8 cellular contexts compared by ENCODE assay signal in the genomic region with DNA sequence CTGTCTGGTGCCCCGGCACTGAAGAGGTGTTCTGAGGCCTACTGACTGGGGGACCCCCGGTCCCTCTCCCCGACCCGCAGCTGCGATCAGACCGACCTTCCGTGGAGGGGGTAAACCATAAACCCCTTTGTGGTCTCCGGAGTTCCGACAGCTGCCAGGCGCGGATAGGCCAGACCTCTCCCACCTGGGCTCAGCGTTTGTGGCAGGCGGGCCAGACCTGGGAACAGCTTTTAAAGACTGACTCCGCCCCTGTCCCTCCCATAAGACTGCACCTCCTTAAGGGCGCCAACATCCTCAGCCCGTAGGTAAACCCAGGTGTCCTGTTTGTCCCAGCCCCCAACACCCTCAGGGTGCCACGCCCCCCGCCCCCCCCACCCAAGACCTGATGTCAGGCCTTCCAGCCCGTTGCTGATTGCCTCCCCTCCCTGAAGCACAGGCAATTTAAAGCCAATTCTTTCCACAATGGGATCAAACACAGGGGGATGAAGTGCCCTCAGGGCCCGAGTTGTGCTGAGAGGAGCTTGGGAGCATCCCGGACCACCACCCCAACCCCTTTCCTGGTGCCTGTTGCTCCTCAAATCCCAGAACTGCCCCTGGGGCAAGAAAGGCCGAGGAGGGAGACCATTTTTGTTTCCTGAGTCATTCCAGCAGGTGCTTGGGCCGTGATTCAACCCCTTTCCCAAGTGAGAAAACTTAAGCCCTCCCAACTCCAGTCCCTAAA. TPM values are rescaled to one million over a fixed set of nuclear protein-coding genes. Genes with fewer than 3 reads are reported as not detected.
DNase-seq lines count a peak whose midpoint lies in the region; ATAC-seq, FAIRE-seq and TF ChIP-seq lines count a peak whose summit lies in the region.

A gene (minus strand): TSS at position 204 of the 721 bp plus-strand sequence. CDS start 418 bp downstream, outside the sequence.

- no peak within 1 kb of the TSS for H3K4me3 ChIP-seq in CD4-positive, CD25-positive, alpha-beta regulatory T cell (ENCODE audit: low read depth, low read length)
- H3K4me3 ChIP-seq in PC-9 (peak within 1 kb of the TSS; percentile 83), esophagus squamous epithelium (peak within 1 kb of the TSS; percentile 64 to 76 (median 68))

- no peak within 1 kb of the TSS for H3K27ac ChIP-seq in CD4-positive, CD25-positive, alpha-beta regulatory T cell (ENCODE audit: insufficient read depth, low read length, poor library complexity, severe bottlenecking)
- H3K27ac ChIP-seq in PC-9, result peak within 1 kb of the TSS; percentile 97
- H3K27ac ChIP-seq in esophagus squamous epithelium, result peak within 1 kb of the TSS; percentile 90 to 96 (median 96)

- BruUV-seq in PC-9 (replicated peaks; lab: Mats Ljungman, UMichigan), result no TSS peak

- H3K79me2 ChIP-seq in PC-9 (ENCODE audit: low read depth), result peaks cover 41% of the 10 kb centered on the region

- no peaks in the 10 kb centered on the region; the same call in 1 of the 2 replicates for H4K20me1 ChIP-seq in PC-9 (ENCODE audit: insufficient read depth)

- H3K27ac Mint-ChIP-seq in CD4-positive, CD25-positive, alpha-beta regulatory T cell, result peak within 1 kb of the TSS; percentile 12 to 69 (median 36)
- H3K27ac Mint-ChIP-seq in osteocyte (ENCODE audit: unreplicated experiment), result peak within 1 kb of the TSS; percentile 83

- DNase-seq in CD4-positive, CD25-positive, alpha-beta regulatory T cell, result no peak
- DNase-seq in PC-9 (peak; percentile 83 to 88), esophagus squamous epithelium (lab: John Stamatoyannopoulos, UW) (no peak), osteocyte (ENCODE audit: extremely low spot score, unreplicated experiment) (no peak), hippocampal formation (lab: John Stamatoyannopoulos, UW) (no peak), D721Med (ENCODE audit: insufficient read length, low spot score) (no peak)

- H3K27me3 ChIP-seq in CD4-positive, CD25-positive, alpha-beta regulatory T cell (ENCODE audit: control insufficient read depth, insufficient read depth, low read length), result no peaks in the 10 kb centered on the region
- H3K27me3 ChIP-seq in PC-9 (ENCODE audit: insufficient read depth, low read depth), result no peaks in the 10 kb centered on the region
- no peaks in the 10 kb centered on the region for H3K27me3 ChIP-seq in esophagus squamous epithelium

- no peaks in the 10 kb centered on the region for H3K9me2 ChIP-seq in PC-9 (ENCODE audit: insufficient read depth)

- FAIRE-seq in D721Med (lab: Jason Lieb, UNC), result no peak

- TF ChIP-seq POLR2A in esophagus squamous epithelium (IDR thresholded peaks at IDR 0.05), result peak in 2 of 4 donors; percentile 50 to 74

- H2AFZ ChIP-seq in PC-9, result peak within 1 kb of the TSS; percentile 60; the same call in 1 of the 2 replicates

- no peaks in the 10 kb centered on the region for H3K9me3 ChIP-seq in CD4-positive, CD25-positive, alpha-beta regulatory T cell (ENCODE audit: control insufficient read depth in 2 of 2, low read length in 2 of 2)
- H3K9me3 ChIP-seq in PC-9 (ENCODE audit: insufficient read depth, low read depth), result no peaks in the 10 kb centered on the region
- no peaks in the 10 kb centered on the region for H3K9me3 ChIP-seq in esophagus squamous epithelium

- H3K4me1 Mint-ChIP-seq in CD4-positive, CD25-positive, alpha-beta regulatory T cell, result peaks cover 0 to 15% (median under 1%) of the 10 kb centered on the region in 4 donors
- peaks cover 27% of the 10 kb centered on the region for H3K4me1 Mint-ChIP-seq in osteocyte (ENCODE audit: unreplicated experiment)

- peaks cover 30% of the 10 kb centered on the region for H3K36me3 Mint-ChIP-seq in CD4-positive, CD25-positive, alpha-beta regulatory T cell
- H3K36me3 Mint-ChIP-seq in osteocyte (ENCODE audit: unreplicated experiment), result peaks cover 28% of the 10 kb centered on the region

- WGBS in esophagus squamous epithelium, 2 donors, result 31 to 60% methylated on average over 7 of the region's 23 CpGs

- H3K4me2 ChIP-seq in PC-9, result peak within 1 kb of the TSS; percentile 91

- H3K36me3 ChIP-seq in CD4-positive, CD25-positive, alpha-beta regulatory T cell (ENCODE audit: control insufficient read depth, insufficient read depth, low read length), result peaks cover 48% of the 10 kb centered on the region
- H3K36me3 ChIP-seq in PC-9 (ENCODE audit: low read depth) (no peaks in the 10 kb centered on the region), esophagus squamous epithelium (peaks cover 31 to 72% (median 41%) of the 10 kb centered on the region in 3 donors)

- CTCF ChIA-PET in PC-9 (lab: Charles Lee), result interaction anchor here (0.6 to 1.4 kb wide), 14 partner anchors 11 to 450 kb away, joined by 3 to 13 read pairs (median 4); a partner anchor contains a TSS

- ATAC-seq in CD4-positive, CD25-positive, alpha-beta regulatory T cell (ENCODE audit: low read depth in 2 of 2), result no peak
- ATAC-seq in GM21825 (IDR thresholded peaks at IDR 0.05; ENCODE audit: unreplicated experiment) (no peak), HG02588 (IDR thresholded peaks at IDR 0.05; ENCODE audit: unreplicated experiment) (no peak)

- H3K27me3 Mint-ChIP-seq in CD4-positive, CD25-positive, alpha-beta regulatory T cell, result no peaks in the 10 kb centered on the region
- no peaks in the 10 kb centered on the region for H3K27me3 Mint-ChIP-seq in osteocyte (ENCODE audit: unreplicated experiment)

- peaks cover 9% of the 10 kb centered on the region for H3K4me1 ChIP-seq in CD4-positive, CD25-positive, alpha-beta regulatory T cell (ENCODE audit: control insufficient read depth, insufficient read depth, low read length, poor library complexity, severe bottlenecking)
- peaks cover 39% of the 10 kb centered on the region for H3K4me1 ChIP-seq in PC-9 (replicated peaks; ENCODE audit: insufficient read depth)
- peaks cover 24 to 66% (median 32%) of the 10 kb centered on the region in 3 donors for H3K4me1 ChIP-seq in esophagus squamous epithelium

- H3F3A ChIP-seq in PC-9 (ENCODE audit: insufficient read depth, low read depth), result peaks cover 55% of the 10 kb centered on the region

- POLR2A ChIA-PET in PC-9 (lab: Charles Lee; ENCODE audit: unreplicated experiment), result interaction anchor here (0.5 to 1.4 kb wide), 9 partner anchors 11 to 793 kb away, joined by 3 to 18 read pairs (median 5); a partner anchor contains a TSS

- peak within 1 kb of the TSS in 2 of 4 donors; percentile 24 to 43 for H3K4me3 Mint-ChIP-seq in CD4-positive, CD25-positive, alpha-beta regulatory T cell
- no peak within 1 kb of the TSS for H3K4me3 Mint-ChIP-seq in osteocyte (ENCODE audit: unreplicated experiment)

- TF ChIP-seq CTCF in PC-9 (conservative IDR thresholded peaks at IDR 0.05), result no peak
- no peak for TF ChIP-seq CTCF in esophagus squamous epithelium (IDR thresholded peaks at IDR 0.05)
- TF ChIP-seq CTCF in osteocyte (IDR thresholded peaks at IDR 0.05), result no peak
- TF ChIP-seq CTCF in D721Med (IDR thresholded peaks at IDR 0.05; ENCODE audit: insufficient read depth, missing control alignments), result no peak

- intact Hi-C loops in PC-9 (cut with micrococcal nuclease; ENCODE audit: unreplicated experiment), result loop anchor here (1.0 to 10.0 kb wide), 9 partner anchors 25 to 545 kb away; a partner anchor contains a TSS
- intact Hi-C loops in esophagus squamous epithelium (cut with DNase I), result loop anchor here (5.0 kb wide), 1 partner anchor 92 kb away; no protein-coding TSS in a partner anchor

- no peaks in the 10 kb centered on the region for H3K9me3 Mint-ChIP-seq in CD4-positive, CD25-positive, alpha-beta regulatory T cell
- H3K9me3 Mint-ChIP-seq in osteocyte (ENCODE audit: unreplicated experiment), result no peaks in the 10 kb centered on the region

RNA-seq across cellular contexts. Expression of the gene that starts here (rescaled TPM):
- not detected for total RNA-seq in CD4-positive, CD25-positive, alpha-beta regulatory T cell
- polyA plus RNA-seq in CD4-positive, CD25-positive, alpha-beta regulatory T cell, result not detected
- 80.9 and 124 TPM in 2 replicates for total RNA-seq in PC-9 (2021)
- 100 to 1,000 TPM in 2 of 4 donors, 10 to 100 TPM in 2; 89.1 to 127 (median 103) TPM for total RNA-seq in esophagus squamous epithelium
- 0.78 TPM in 2 replicates for total RNA-seq in osteocyte

Comparison
In these comparisons a context has a peak if more than half of its experiments do, and no peak if none do; other contexts are left out.
1. RNA of the gene that starts here (total RNA-seq): 80.9 to 124 TPM in PC-9 and 89.1 to 127 TPM in esophagus squamous epithelium; 0.78 TPM in osteocyte and not detected in CD4-positive, CD25-positive, alpha-beta regulatory T cell (single experiment); every median in the first group is over 10 times any median in the second.
2. DNase-seq: peak in PC-9 (2 of 2); none in CD4-positive, CD25-positive, alpha-beta regulatory T cell (0 of 3), esophagus squamous epithelium (single experiment), osteocyte (single experiment), hippocampal formation (0 of 2) and D721Med (single experiment).